Comparison of ENCODE assay signal across 11 cellular contexts in the genomic region with DNA sequence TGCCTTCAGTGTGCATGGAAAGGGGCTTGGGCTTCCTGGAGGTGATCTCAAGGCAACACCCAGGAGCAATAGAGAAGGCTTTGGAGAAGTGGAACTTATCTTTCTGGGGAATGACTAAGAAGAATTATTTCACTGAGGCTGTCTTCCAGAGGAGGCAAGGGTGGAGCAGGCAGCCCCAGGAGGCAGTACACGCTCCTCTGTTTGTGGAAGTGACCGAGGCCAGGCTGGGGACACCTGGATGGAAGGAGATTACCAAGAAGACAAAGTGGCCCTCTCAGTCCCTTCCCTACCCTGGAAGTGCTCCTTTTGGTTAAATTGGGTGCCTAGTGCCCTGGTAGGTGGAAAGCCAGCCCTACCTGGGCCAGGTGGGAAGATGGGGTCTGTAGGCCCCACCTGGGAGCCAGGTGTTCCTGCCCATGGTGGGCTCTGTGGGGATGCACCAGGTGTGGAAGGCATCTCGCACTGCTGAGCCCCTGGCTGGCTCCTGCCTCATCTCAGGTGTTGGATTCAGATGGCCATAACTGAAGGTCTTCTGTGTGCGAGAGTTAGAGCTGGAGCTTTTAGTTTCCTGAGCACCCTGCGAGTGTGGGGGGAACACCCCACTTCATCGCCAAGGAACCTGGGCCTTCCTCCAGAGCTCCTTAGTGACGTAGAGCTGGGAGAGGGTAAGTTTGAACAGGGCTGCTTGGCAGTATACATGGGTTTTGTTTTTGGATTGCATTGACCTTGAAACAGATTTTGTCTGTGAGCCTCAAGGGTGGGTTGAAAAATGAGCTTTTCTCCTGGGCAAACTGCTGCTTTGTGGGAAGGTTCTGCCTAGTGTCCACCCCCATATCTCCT. TPM values are rescaled to one million over a fixed set of nuclear protein-coding genes. Genes with fewer than 3 reads are reported as not detected.
DNase-seq lines count a peak whose midpoint lies in the region; ATAC-seq, FAIRE-seq and TF ChIP-seq lines count a peak whose summit lies in the region.
"Had no signal": no experiment of that assay in that cellular context is flagged by ENCODE, and none has a peak within 500 bp of the region (broad histone marks: within the 10 kb centered on the region; RNA-seq: fewer than 3 reads in every experiment).

No MANE protein-coding gene starts in this region.

- H3K27ac ChIP-seq in kidney (ENCODE audit: low read depth in 2 of 2, low read length in 2 of 2) (peak overlapping the region; percentile 0 to 76), suprapubic skin (peak overlapping the region; percentile 4)

- no peak for TF ChIP-seq EP300 in suprapubic skin (IDR thresholded peaks at IDR 0.05)

- H3K9me3 Mint-ChIP-seq in activated CD4-positive, alpha-beta T cell treated with anti-CD3 and anti-CD28 coated beads for 36 hours (ENCODE audit: low read depth): no peaks in the 10 kb centered on the region
- H3K9me3 Mint-ChIP-seq in activated CD8-positive, alpha-beta T cell treated with anti-CD3 and anti-CD28 coated beads, Interleukin-2, amount 10 ng/mL, durations not matched to agents 7 days and 5 days (ENCODE audit: insufficient read depth): no peaks in the 10 kb centered on the region

- TF ChIP-seq CTCF in kidney (IDR thresholded peaks at IDR 0.05; ENCODE audit: borderline replicate concordance, extremely low read depth, insufficient read depth) (no peak), suprapubic skin (IDR thresholded peaks at IDR 0.05) (no peak), foreskin fibroblast (IDR thresholded peaks at IDR 0.05; ENCODE audit: low read depth, low read length) (no peak)

- no peak overlapping the region for H3K9ac ChIP-seq in kidney (ENCODE audit: low read length in 2 of 2)

- H3K4me3 ChIP-seq in kidney (ENCODE audit: low read length in 2 of 2) (no peak overlapping the region), suprapubic skin (no peak overlapping the region), foreskin fibroblast (ENCODE audit: low read depth in 1 of 2, low read length in 2 of 2) (no peak overlapping the region)

- intact Hi-C loops in activated CD4-positive, alpha-beta T cell treated with anti-CD3 and anti-CD28 coated beads for 36 hours (cut with DNase I, micrococcal nuclease): loop anchor here in 1 of 2 experiments (5.0 kb wide), 1 partner anchor 81 kb away; no protein-coding TSS in a partner anchor
- intact Hi-C loops in kidney (cut with DNase I): no loop called here

- no peak for TF ChIP-seq POLR2A in suprapubic skin (IDR thresholded peaks at IDR 0.05)

- H3K4me3 Mint-ChIP-seq in activated CD4-positive, alpha-beta T cell treated with anti-CD3 and anti-CD28 coated beads for 36 hours: no peak overlapping the region
- H3K4me3 Mint-ChIP-seq in activated CD8-positive, alpha-beta T cell treated with anti-CD3 and anti-CD28 coated beads, Interleukin-2, amount 10 ng/mL, durations not matched to agents 7 days and 5 days: no peak overlapping the region

- H3K36me3 ChIP-seq in kidney (ENCODE audit: control insufficient read depth in 1 of 2, insufficient read depth in 2 of 2, low read length in 2 of 2) (no peaks in the 10 kb centered on the region), suprapubic skin (peaks cover 10% of the 10 kb centered on the region)

- CTCF ChIA-PET in activated CD4-positive, alpha-beta T cell treated with anti-CD3 and anti-CD28 coated beads for 36 hours (lab: Charles Lee): interaction anchor here (0.6 to 1.0 kb wide), 3 partner anchors 10 to 112 kb away, joined by 3 to 4 read pairs (median 4); no protein-coding TSS in a partner anchor
- CTCF ChIA-PET in activated CD8-positive, alpha-beta T cell treated with anti-CD3 and anti-CD28 coated beads, Interleukin-2, amount 10 ng/mL, durations not matched to agents 7 days and 5 days (lab: Charles Lee): interaction anchor here (0.8 to 3.9 kb wide), 12 partner anchors 9 to 125 kb away, joined by 3 to 22 read pairs (median 4); no protein-coding TSS in a partner anchor

- POLR2A ChIA-PET in activated CD4-positive, alpha-beta T cell treated with anti-CD3 and anti-CD28 coated beads for 36 hours (lab: Charles Lee): interaction anchor here (0.6 kb wide), 1 partner anchor 18 kb away, joined by 4 read pairs; no protein-coding TSS in a partner anchor
- POLR2A ChIA-PET in activated CD8-positive, alpha-beta T cell treated with anti-CD3 and anti-CD28 coated beads, Interleukin-2, amount 10 ng/mL, durations not matched to agents 7 days and 5 days (lab: Charles Lee): interaction anchor here (0.9 to 1.6 kb wide), 8 partner anchors 17 to 70 kb away, joined by 3 to 8 read pairs (median 4); a partner anchor contains a TSS

- no peaks in the 10 kb centered on the region for H3K27me3 Mint-ChIP-seq in activated CD4-positive, alpha-beta T cell treated with anti-CD3 and anti-CD28 coated beads for 36 hours
- no peaks in the 10 kb centered on the region for H3K27me3 Mint-ChIP-seq in activated CD8-positive, alpha-beta T cell treated with anti-CD3 and anti-CD28 coated beads, Interleukin-2, amount 10 ng/mL, durations not matched to agents 7 days and 5 days (ENCODE audit: low read depth)

- H3K27me3 ChIP-seq in suprapubic skin: no peaks in the 10 kb centered on the region

- H3K4me1 ChIP-seq in kidney (ENCODE audit: control insufficient read depth in 1 of 2, insufficient read depth in 1 of 2, low read depth in 1 of 2, low read length in 2 of 2) (peaks cover 4 to 15% of the 10 kb centered on the region in 2 donors), suprapubic skin (peaks cover 46% of the 10 kb centered on the region)

- peak; percentile 5 for ATAC-seq in activated CD4-positive, alpha-beta T cell treated with anti-CD3 and anti-CD28 coated beads for 36 hours
- no peak for ATAC-seq in activated CD8-positive, alpha-beta T cell treated with anti-CD3 and anti-CD28 coated beads, Interleukin-2, amount 10 ng/mL, durations not matched to agents 7 days and 5 days

- DNase-seq in activated CD4-positive, alpha-beta T cell treated with anti-CD3 and anti-CD28 coated beads for 36 hours: peak; percentile 5
- no peak for DNase-seq in activated CD4-positive, alpha-beta T cell treated with anti-CD3 and anti-CD28 coated beads for 1 hour
- DNase-seq in activated CD8-positive, alpha-beta T cell treated with anti-CD3 and anti-CD28 coated beads, Interleukin-2, amount 10 ng/mL, durations not matched to agents 7 days and 5 days: no peak
- DNase-seq in kidney (no peak), suprapubic skin (ENCODE audit: low spot score in 2 of 2) (no peak), NCI-H82 treated with DMSO at 0.1 percent for 48 hours (lab: John Stamatoyannopoulos, UW; ENCODE audit: unreplicated experiment) (no peak), cortex of kidney (lab: John Stamatoyannopoulos, UW) (no peak), foreskin fibroblast (no peak)
- DNase-seq: activated CD4-positive, alpha-beta T cell treated with anti-CD3 and anti-CD28 coated beads, Interleukin-2, amount 50 U/mL, for 1 hour; NCI-H1694 treated with DMSO at 0.1 percent for 48 hours had no signal

- peaks cover 21% of the 10 kb centered on the region for H3K36me3 Mint-ChIP-seq in activated CD4-positive, alpha-beta T cell treated with anti-CD3 and anti-CD28 coated beads for 36 hours (ENCODE audit: low read depth)
- H3K36me3 Mint-ChIP-seq in activated CD8-positive, alpha-beta T cell treated with anti-CD3 and anti-CD28 coated beads, Interleukin-2, amount 10 ng/mL, durations not matched to agents 7 days and 5 days (ENCODE audit: low read depth): peaks cover 16% of the 10 kb centered on the region

- 88% methylated on average over 7 of the region's 7 CpGs for WGBS in suprapubic skin

- no peak for FAIRE-seq in kidney (lab: Jason Lieb, UNC)
- FAIRE-seq: colon had no signal

- peaks cover 73% of the 10 kb centered on the region for H3K4me1 Mint-ChIP-seq in activated CD4-positive, alpha-beta T cell treated with anti-CD3 and anti-CD28 coated beads for 36 hours
- peaks cover 66% of the 10 kb centered on the region for H3K4me1 Mint-ChIP-seq in activated CD8-positive, alpha-beta T cell treated with anti-CD3 and anti-CD28 coated beads, Interleukin-2, amount 10 ng/mL, durations not matched to agents 7 days and 5 days (ENCODE audit: low read depth)

- peak overlapping the region; percentile 89 for H3K27ac Mint-ChIP-seq in activated CD4-positive, alpha-beta T cell treated with anti-CD3 and anti-CD28 coated beads for 36 hours
- peak overlapping the region; percentile 73 for H3K27ac Mint-ChIP-seq in activated CD8-positive, alpha-beta T cell treated with anti-CD3 and anti-CD28 coated beads, Interleukin-2, amount 10 ng/mL, durations not matched to agents 7 days and 5 days

- H3K9me3 ChIP-seq in kidney (ENCODE audit: control insufficient read depth in 1 of 2, low read length in 2 of 2): no peaks in the 10 kb centered on the region
- H3K9me3 ChIP-seq in suprapubic skin: no peaks in the 10 kb centered on the region

RNA-seq across cellular contexts. Expression of a gene that starts 46.1 kb away (rescaled TPM):
- 100 to 1,000 TPM; 186 to 207 TPM for total RNA-seq in activated CD4-positive, alpha-beta T cell treated with anti-CD3 and anti-CD28 coated beads for 36 hours
- total RNA-seq in activated CD8-positive, alpha-beta T cell treated with anti-CD3 and anti-CD28 coated beads, Interleukin-2, amount 10 ng/mL, durations not matched to agents 7 days and 5 days: 10 to 100 TPM; 34.9 to 37.5 TPM
- total RNA-seq in kidney: 64.5 TPM
- polyA plus RNA-seq in kidney (ENCODE audit: insufficient read depth, low read depth, low replicate concordance): 7.8 TPM
- total RNA-seq in suprapubic skin: 100 to 1,000 TPM; 117 to 232 (median 164) TPM
